Comparison of ENCODE assay signal across 11 cellular contexts in genomic region chr2:189109921-189110397, GRCh38.
DNase-seq lines count a peak whose midpoint lies in the region; ATAC-seq and TF ChIP-seq lines count a peak whose summit lies in the region.
"Had no signal": no experiment of that assay in that cellular context is flagged by ENCODE, and none has a peak within 500 bp of the region (broad histone marks: within the 10 kb centered on the region; RNA-seq: fewer than 3 reads in every experiment).

No MANE protein-coding gene starts in this region.

- H3K27ac ChIP-seq in ACC112 (ENCODE audit: low read depth, low read length) (peak overlapping the region; percentile 25), heart right ventricle (no peak overlapping the region)

- H3K4me3 ChIP-seq in ACC112 (ENCODE audit: low read depth, low read length): no peak overlapping the region
- H3K4me3 ChIP-seq in heart right ventricle: no peak overlapping the region
- H3K4me3 ChIP-seq: MG63 had no signal

- H3K9me3 ChIP-seq in heart right ventricle: no peaks in the 10 kb centered on the region
- H3K9me3 ChIP-seq: MG63 had no signal

- intact Hi-C loops in heart right ventricle (cut with DNase I): loop anchor here in 5 of 10 donors (5.0 to 10.0 kb wide), 3 partner anchors 65 to 177 kb away; partner anchors contain the start of gene COL5A2 (in 1 of the 5)
- intact Hi-C loops in cardiac septum (cut with DNase I): no loop called here

- H3K36me3 ChIP-seq in ACC112 (ENCODE audit: insufficient read depth, low read length): peaks cover 8% of the 10 kb centered on the region
- peaks cover 0 to 18% (median 0%) of the 10 kb centered on the region in 9 donors for H3K36me3 ChIP-seq in heart right ventricle

- no peaks in the 10 kb centered on the region for H3K27me3 ChIP-seq in ACC112 (ENCODE audit: insufficient read depth, low read length)
- H3K27me3 ChIP-seq in heart right ventricle: no peaks in the 10 kb centered on the region
- H3K27me3 ChIP-seq: MG63 had no signal

- ATAC-seq in GM19463 (IDR thresholded peaks at IDR 0.05; ENCODE audit: unreplicated experiment) (peak; percentile 88), HG02973 (IDR thresholded peaks at IDR 0.05; ENCODE audit: unreplicated experiment) (peak; percentile 84), SK-N-SH treated with all-trans-retinoic acid at 6 μM for 48 hours (peak; percentile 50), heart right ventricle (no peak)

- no peak for DNase-seq in heart right ventricle
- DNase-seq in cardiac septum (ENCODE audit: low spot score): no peak
- no peak for DNase-seq in 8988T
- no peak for DNase-seq in DMS 273 treated with DMSO at 0.1 percent for 48 hours (lab: John Stamatoyannopoulos, UW)
- DNase-seq: activated CD4-positive, alpha-beta memory T cell treated with anti-CD3 and anti-CD28 coated beads, Interleukin-2, amount 10 ng/mL, durations not matched to agents 7 days and 5 days; MG63; nucleus accumbens had no signal

- no peak for TF ChIP-seq CTCF in heart right ventricle (IDR thresholded peaks at IDR 0.05)

- H3K4me1 ChIP-seq in ACC112 (ENCODE audit: control insufficient read depth, insufficient read depth, low read length, unreplicated experiment) (peaks cover 63% of the 10 kb centered on the region), heart right ventricle (peaks cover 0 to 5% (median 0%) of the 10 kb centered on the region in 9 donors)

- 45 to 57% methylated on average over 2 of the region's 2 CpGs for WGBS in heart right ventricle, 2 donors

- H2AFZ ChIP-seq in ACC112 (ENCODE audit: low read length, unreplicated experiment): no peak overlapping the region

- peaks cover 44% of the 10 kb centered on the region for H3K79me2 ChIP-seq in ACC112 (ENCODE audit: control insufficient read depth, insufficient read depth, low read length, unreplicated experiment)

TF ChIP-seq in SK-N-SH treated with all-trans-retinoic acid at 6 μM for 48 hours, 23 proteins besides CTCF, POLR2A, EP300 and RAD21:
- TF ChIP-seq ISL1 (CRISPR knock-in tag; IDR thresholded peaks at IDR 0.05): peak; percentile 77
- TF ChIP-seq, protein P1, sequence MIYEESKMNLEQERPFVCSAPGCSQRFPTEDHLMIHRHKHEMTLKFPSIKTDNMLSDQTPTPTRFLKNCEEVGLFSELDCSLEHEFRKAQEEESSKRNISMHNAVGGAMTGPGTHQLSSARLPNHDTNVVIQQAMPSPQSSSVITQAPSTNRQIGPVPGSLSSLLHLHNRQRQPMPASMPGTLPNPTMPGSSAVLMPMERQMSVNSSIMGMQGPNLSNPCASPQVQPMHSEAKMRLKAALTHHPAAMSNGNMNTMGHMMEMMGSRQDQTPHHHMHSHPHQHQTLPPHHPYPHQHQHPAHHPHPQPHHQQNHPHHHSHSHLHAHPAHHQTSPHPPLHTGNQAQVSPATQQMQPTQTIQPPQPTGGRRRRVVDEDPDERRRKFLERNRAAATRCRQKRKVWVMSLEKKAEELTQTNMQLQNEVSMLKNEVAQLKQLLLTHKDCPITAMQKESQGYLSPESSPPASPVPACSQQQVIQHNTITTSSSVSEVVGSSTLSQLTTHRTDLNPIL (CRISPR knock-in tag; IDR thresholded peaks at IDR 0.05; ENCODE audit: low read depth): no peak
- no peak for TF ChIP-seq PPARA (CRISPR knock-in tag; IDR thresholded peaks at IDR 0.05; ENCODE audit: borderline replicate concordance)

Comparison
In these comparisons a context has a peak if more than half of its experiments do, and no peak if none do; other contexts are left out.
1. ATAC-seq: peak in GM19463 (single experiment), HG02973 (single experiment) and SK-N-SH treated with all-trans-retinoic acid at 6 μM for 48 hours (single experiment); none in heart right ventricle (0 of 8).